In genomic region chr4:109877400-109877799, GRCh38 we compare ENCODE assay signal across 17 cellular contexts. TPM values are rescaled to one million over a fixed set of nuclear protein-coding genes. Genes with fewer than 3 reads are reported as not detected.
A peak's percentile ranks its signal among the peaks of the same experiment; 100 is the strongest.
DNase-seq lines count a peak whose midpoint lies in the region; ATAC-seq and TF ChIP-seq lines count a peak whose summit lies in the region.
"Had no signal": no experiment of that assay in that cellular context is flagged by ENCODE, and none has a peak within 500 bp of the region (broad histone marks: within the 10 kb centered on the region; RNA-seq: fewer than 3 reads in every experiment).

No MANE protein-coding gene starts in this region.

- ATAC-seq in GM18511 (IDR thresholded peaks at IDR 0.05; ENCODE audit: unreplicated experiment) = peak; percentile 93
- ATAC-seq in GM21360 (IDR thresholded peaks at IDR 0.05; ENCODE audit: unreplicated experiment) = peak; percentile 93
- ATAC-seq in HG02943 (IDR thresholded peaks at IDR 0.05; ENCODE audit: low read depth, unreplicated experiment) = peak; percentile 72
- peak; percentile 84 for ATAC-seq in HG03575 (IDR thresholded peaks at IDR 0.05; ENCODE audit: extremely low read depth, insufficient number of reproducible peaks, low FRiP score, unreplicated experiment)

- no peak overlapping the region for H3K4me3 Mint-ChIP-seq in osteocyte (ENCODE audit: unreplicated experiment)
- H3K4me3 Mint-ChIP-seq: B cell, H9, IgD-negative memory B cell had no signal

- no peaks in the 10 kb centered on the region for H3K9me3 Mint-ChIP-seq in osteocyte (ENCODE audit: unreplicated experiment)

- H3K36me3 Mint-ChIP-seq in osteocyte (ENCODE audit: unreplicated experiment) = no peaks in the 10 kb centered on the region
- H3K36me3 Mint-ChIP-seq: IgD-negative memory B cell had no signal

- TF ChIP-seq CTCF in osteocyte (IDR thresholded peaks at IDR 0.05) = no peak

- peaks cover 17% of the 10 kb centered on the region for H3K27me3 Mint-ChIP-seq in osteocyte (ENCODE audit: unreplicated experiment)

- H3K4me1 Mint-ChIP-seq in osteocyte (ENCODE audit: unreplicated experiment) = no peaks in the 10 kb centered on the region
- H3K4me1 Mint-ChIP-seq: B cell, H9, IgD-negative memory B cell had no signal

- DNase-seq in NCI-H1417 treated with DMSO at 0.1 percent for 48 hours (lab: John Stamatoyannopoulos, UW) = no peak
- no peak for DNase-seq in CD1c-positive myeloid dendritic cell (ENCODE audit: extremely low spot score)
- DNase-seq in superior temporal gyrus (ENCODE audit: extremely low spot score) = no peak
- DNase-seq in osteocyte (ENCODE audit: extremely low spot score, unreplicated experiment) = no peak
- DNase-seq: activated naive CD4-positive, alpha-beta T cell treated with Interleukin-2 at 50 U/mL for 16 hours; central memory CD4-positive, alpha-beta T cell; esophagus squamous epithelium; H9; sigmoid colon; thyroid gland had no signal

- no peak overlapping the region for H3K27ac Mint-ChIP-seq in osteocyte (ENCODE audit: unreplicated experiment)
- H3K27ac Mint-ChIP-seq: B cell, H9, IgD-negative memory B cell had no signal

RNA-seq across cellular contexts. Expression of gene LRIT3, which starts 29.5 kb away (rescaled TPM):
- 0.08 and 0.13 TPM in 2 replicates for total RNA-seq in osteocyte

RNA-seq across cellular contexts. Expression of gene EGF, which starts 35.3 kb away (rescaled TPM):
- not detected in 2 replicates for total RNA-seq in osteocyte
- total RNA-seq: B cell; T-helper 1 cell treated with Interleukin-12 subunit alpha and Interleukin-12 subunit beta and Interleukin-4 antibody, amounts not matched to agents 30 ng/mL and 1 ng/mL, for 36 hours had no signal

RNA-seq across cellular contexts. Expression of gene RRH, which starts 49.6 kb away (rescaled TPM):
- total RNA-seq in osteocyte = 0.24 TPM in 1 of 2 replicates, not detected in the other
- total RNA-seq: H9; sigmoid colon; T-helper 1 cell treated with Interleukin-12 subunit alpha and Interleukin-12 subunit beta and Interleukin-4 antibody, amounts not matched to agents 30 ng/mL and 1 ng/mL, for 36 hours had no signal
